In genomic region chr5:107669543-107670027, GRCh38 we compare ENCODE assay signal across 8 cellular contexts. TPM values are rescaled to one million over a fixed set of nuclear protein-coding genes. Genes with fewer than 3 reads are reported as not detected.
DNase-seq lines count a peak whose midpoint lies in the region; ATAC-seq and TF ChIP-seq lines count a peak whose summit lies in the region.

No MANE protein-coding gene starts in this region.

- no peak overlapping the region for H3K27ac Mint-ChIP-seq in activated CD4-positive, alpha-beta T cell treated with anti-CD3 and anti-CD28 coated beads for 36 hours

- DNase-seq in activated CD4-positive, alpha-beta T cell treated with anti-CD3 and anti-CD28 coated beads for 36 hours, result peak; percentile 14
- DNase-seq in activated CD4-positive, alpha-beta T cell treated with anti-CD3 and anti-CD28 coated beads for 1 hour, result no peak
- DNase-seq in Panc1 (ENCODE audit: low read depth, low spot score) (no peak), dorsolateral prefrontal cortex (peak in 9 of 10 donors; percentile 10 to 52 (median 30)), lung (ENCODE audit: low spot score) (peak; percentile 37), tibial artery (peak; percentile 25 to 67), mesenteric fat pad (ENCODE audit: low spot score) (no peak)

- peaks cover 19% of the 10 kb centered on the region for H3K4me1 ChIP-seq in Panc1 (ENCODE audit: control insufficient read depth, insufficient read depth, low read length)
- peaks cover 0 to 15% of the 10 kb centered on the region in 2 donors for H3K4me1 ChIP-seq in lung (ENCODE audit: control insufficient read depth in 2 of 2, insufficient read depth in 2 of 2, low read length in 2 of 2)
- peaks cover 0 to 39% (median 7%) of the 10 kb centered on the region in 4 donors for H3K4me1 ChIP-seq in tibial artery

- in situ Hi-C loops in Panc1 (cut with HindIII; ENCODE audit: low pct_unique_long_range_greater_than_20kb, low sequenced_read_pairs), result no loop called here

- no peaks in the 10 kb centered on the region for H3K27me3 ChIP-seq in Panc1 (ENCODE audit: control insufficient read depth, insufficient read depth, low read length)
- peaks cover 0 to 25% (median 0%) of the 10 kb centered on the region in 45 donors for H3K27me3 ChIP-seq in dorsolateral prefrontal cortex
- peaks cover 6% of the 10 kb centered on the region for H3K27me3 ChIP-seq in lung (ENCODE audit: control insufficient read depth, insufficient read depth)
- no peaks in the 10 kb centered on the region for H3K27me3 ChIP-seq in tibial artery

- H3K27me3 Mint-ChIP-seq in activated CD4-positive, alpha-beta T cell treated with anti-CD3 and anti-CD28 coated beads for 36 hours, result peaks cover 61% of the 10 kb centered on the region

- H3K27ac ChIP-seq in Panc1 (ENCODE audit: low read length) (peak overlapping the region; percentile 92), dorsolateral prefrontal cortex (peak overlapping the region in 51 of 59 donors; percentile 25 to 94 (median 81)), lung (ENCODE audit: low read depth in 1 of 2, low read length in 1 of 2) (peak overlapping the region; percentile 70 to 75), tibial artery (peak overlapping the region; percentile 81 to 88)

- peak overlapping the region; percentile 83 to 86 for H3K4me3 ChIP-seq in Panc1 (ENCODE audit: low read depth in 2 of 2, low read length in 2 of 2)
- peak overlapping the region; percentile 46 to 83 (median 71) for H3K4me3 ChIP-seq in dorsolateral prefrontal cortex
- H3K4me3 ChIP-seq in lung, result peak overlapping the region; percentile 67
- H3K4me3 ChIP-seq in tibial artery, result peak overlapping the region; percentile 60 to 76

- CTCF ChIA-PET in activated CD4-positive, alpha-beta T cell treated with anti-CD3 and anti-CD28 coated beads for 36 hours (lab: Charles Lee), result no interaction called here
- CTCF ChIA-PET in Panc1 (lab: Charles Lee), result interaction anchor here (0.6 kb wide), 1 partner anchor 65 kb away, joined by 7 read pairs; no protein-coding TSS in a partner anchor

- POLR2A ChIA-PET in activated CD4-positive, alpha-beta T cell treated with anti-CD3 and anti-CD28 coated beads for 36 hours (lab: Charles Lee), result no interaction called here
- POLR2A ChIA-PET in Panc1 (lab: Charles Lee), result no interaction called here

- H3K36me3 ChIP-seq in Panc1 (ENCODE audit: control insufficient read depth, insufficient read depth, low read length) (peaks cover 3% of the 10 kb centered on the region; the same call in 1 of the 2 replicates), lung (ENCODE audit: control insufficient read depth in 2 of 2, insufficient read depth in 2 of 2, low read length in 2 of 2) (no peaks in the 10 kb centered on the region), tibial artery (no peaks in the 10 kb centered on the region)

- H3K9me3 Mint-ChIP-seq in activated CD4-positive, alpha-beta T cell treated with anti-CD3 and anti-CD28 coated beads for 36 hours (ENCODE audit: low read depth), result no peaks in the 10 kb centered on the region

- no peaks in the 10 kb centered on the region for H3K36me3 Mint-ChIP-seq in activated CD4-positive, alpha-beta T cell treated with anti-CD3 and anti-CD28 coated beads for 36 hours (ENCODE audit: low read depth)

- intact Hi-C loops in activated CD4-positive, alpha-beta T cell treated with anti-CD3 and anti-CD28 coated beads for 36 hours (cut with DNase I, micrococcal nuclease), result loop anchor here (5.0 kb wide), 3 partner anchors 97 to 678 kb away; no protein-coding TSS in a partner anchor
- intact Hi-C loops in Panc1 (cut with micrococcal nuclease; ENCODE audit: unreplicated experiment), result loop anchor here (5.0 to 10.0 kb wide), 3 partner anchors 97 to 555 kb away; no protein-coding TSS in a partner anchor
- intact Hi-C loops in dorsolateral prefrontal cortex (cut with DNase I), result loop anchor here (10.0 kb wide), 2 partner anchors 95 to 605 kb away; no protein-coding TSS in a partner anchor
- intact Hi-C loops in tibial artery (cut with DNase I; ENCODE audit: low total_unique reads), result loop anchor here (5.0 to 10.0 kb wide), 3 partner anchors 97 to 605 kb away; no protein-coding TSS in a partner anchor

- no TSS peak for BruUV-seq in Panc1 (replicated peaks; lab: Mats Ljungman, UMichigan)

- no peak for TF ChIP-seq CTCF in Panc1 (IDR thresholded peaks at IDR 0.05)
- TF ChIP-seq CTCF in dorsolateral prefrontal cortex (IDR thresholded peaks at IDR 0.05 in 54 of 56, conservative IDR thresholded peaks at IDR 0.05 in 2 of 56; ENCODE audit: low read depth in 1 of 56, partially characterized antibody in 56 of 56), result no peak
- TF ChIP-seq CTCF in lung (IDR thresholded peaks at IDR 0.05; ENCODE audit: control extremely low read depth, extremely low read depth), result no peak
- TF ChIP-seq CTCF in tibial artery (IDR thresholded peaks at IDR 0.05), result no peak

- WGBS in lung, 2 donors, result 0 to 1% methylated on average over 39 of the region's 39 CpGs

- H3K9me3 ChIP-seq in Panc1 (ENCODE audit: control insufficient read depth, insufficient read depth, low read depth, low read length) (no peaks in the 10 kb centered on the region), lung (ENCODE audit: control insufficient read depth in 2 of 2, insufficient read depth in 1 of 2, low read length in 1 of 2) (no peaks in the 10 kb centered on the region), tibial artery (no peaks in the 10 kb centered on the region)

- no peak for ATAC-seq in activated CD4-positive, alpha-beta T cell treated with anti-CD3 and anti-CD28 coated beads for 36 hours
- 0 out of 2 replicates have a peak, but pooled peaks have one; percentile 1 for ATAC-seq in Panc1
- ATAC-seq in lung (ENCODE audit: insufficient read depth, low FRiP score), result no peak
- no peak for ATAC-seq in HG03280 (IDR thresholded peaks at IDR 0.05; ENCODE audit: unreplicated experiment)

- H3K4me1 Mint-ChIP-seq in activated CD4-positive, alpha-beta T cell treated with anti-CD3 and anti-CD28 coated beads for 36 hours, result peaks cover 31% of the 10 kb centered on the region

- H3K4me3 Mint-ChIP-seq in activated CD4-positive, alpha-beta T cell treated with anti-CD3 and anti-CD28 coated beads for 36 hours, result peak overlapping the region; percentile 28

RNA-seq across cellular contexts. Expression of gene EFNA5, which starts 1.2 kb away (rescaled TPM):
- total RNA-seq in activated CD4-positive, alpha-beta T cell treated with anti-CD3 and anti-CD28 coated beads for 36 hours, result not detected
- total RNA-seq in Panc1 (2021; ENCODE audit: unreplicated experiment), result 30.5 TPM
- 5.5 TPM for polyA plus RNA-seq in Panc1 (2012; ENCODE audit: insufficient read length)
- total RNA-seq in dorsolateral prefrontal cortex, result 10 to 100 TPM; 29.9 to 90.2 (median 56.1) TPM
- 10 to 100 TPM; 12.4 to 18.4 TPM for total RNA-seq in lung
- 1 to 10 TPM; 2.1 to 3.2 TPM for polyA plus RNA-seq in lung
- 9.2 TPM for total RNA-seq in mesenteric fat pad

Comparison
In these comparisons a context has a peak if more than half of its experiments do, and no peak if none do; other contexts are left out.
1. DNase-seq: peak in activated CD4-positive, alpha-beta T cell treated with anti-CD3 and anti-CD28 coated beads for 36 hours (single experiment), dorsolateral prefrontal cortex (9 of 10), lung (single experiment) and tibial artery (2 of 2); none in activated CD4-positive, alpha-beta T cell treated with anti-CD3 and anti-CD28 coated beads for 1 hour (single experiment), Panc1 (single experiment) and mesenteric fat pad (single experiment).
2. RNA of gene EFNA5, which starts 1.2 kb away (total RNA-seq): 29.9 to 90.2 TPM in dorsolateral prefrontal cortex, 30.5 TPM in Panc1 (single experiment), 12.4 to 18.4 TPM in lung and 9.2 TPM in mesenteric fat pad (single experiment); not detected in activated CD4-positive, alpha-beta T cell treated with anti-CD3 and anti-CD28 coated beads for 36 hours; every median in the first group is over 10 times any median in the second.
3. Peak in every context shown above with its lines, with median percentiles within 50 percentile points of each other: H3K27ac ChIP-seq and H3K4me3 ChIP-seq.